Comparison of ENCODE assay signal across 19 cellular contexts in the genomic region with DNA sequence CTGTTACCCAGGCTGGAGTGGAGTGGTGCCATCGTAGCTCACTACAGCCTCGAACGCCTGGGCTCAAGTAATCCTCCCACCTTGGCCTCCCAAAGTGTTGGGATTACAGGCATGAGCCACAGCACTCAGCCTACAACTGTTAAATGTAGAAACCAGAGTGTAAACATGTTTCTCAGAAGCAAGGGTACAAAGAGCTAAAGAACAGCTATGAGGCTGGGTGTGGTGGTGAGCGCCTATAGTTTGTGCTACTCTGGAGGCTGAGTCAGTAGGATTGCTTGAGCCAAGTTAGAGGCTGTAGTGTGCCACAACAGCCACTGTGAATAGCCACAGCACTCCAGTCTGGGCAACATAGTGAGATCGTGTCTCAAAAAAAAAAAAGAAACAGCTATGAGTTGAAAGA.
"Had no signal": no experiment of that assay in that cellular context is flagged by ENCODE, and none has a peak within 500 bp of the region (broad histone marks: within the 10 kb centered on the region; RNA-seq: fewer than 3 reads in every experiment).

No MANE protein-coding gene starts in this region.

- H3K36me3 Mint-ChIP-seq: memory B cell had no signal

- H3K4me1 Mint-ChIP-seq: stimulated activated naive B cell treated with anti-CD40 and anti-IgM and Interleukin-4, amounts not matched to agents 10 μg/mL and 1 μg/mL and 100 μg/mL, for 72 hours had no signal

- H3K27me3 Mint-ChIP-seq: dendritic cell treated with granulocyte-macrophage colony-stimulating factor and Interleukin-4, amounts not matched to agents 40 ng/mL and 50 ng/mL, for 4 days; memory B cell; stimulated activated naive B cell treated with anti-CD40 and anti-IgM and Interleukin-4, amounts not matched to agents 10 μg/mL and 1 μg/mL and 100 μg/mL, for 72 hours; stimulated activated naive CD8-positive, alpha-beta T cell treated with anti-CD3 and anti-CD28 coated beads, Interleukin-15, Interleukin-2, amounts not matched to agents 100 ng/mL and 50 ng/mL, for 24 hours had no signal

- H3K27ac Mint-ChIP-seq: dendritic cell treated with granulocyte-macrophage colony-stimulating factor and Interleukin-4, amounts not matched to agents 40 ng/mL and 50 ng/mL, for 4 days; endodermal cell; memory B cell; nephron progenitor cell; stimulated activated naive B cell treated with anti-CD40 and anti-IgM and Interleukin-4, amounts not matched to agents 10 μg/mL and 1 μg/mL and 100 μg/mL, for 72 hours; stimulated activated naive CD8-positive, alpha-beta T cell treated with anti-CD3 and anti-CD28 coated beads, Interleukin-15, Interleukin-2, amounts not matched to agents 100 ng/mL and 50 ng/mL, for 24 hours had no signal

- DNase-seq: colonic mucosa; effector CD8-positive, alpha-beta T cell; endodermal cell; foreskin keratinocyte; glutamatergic neuron; naive B cell; nephron progenitor cell; occipital lobe; ovary; posterior cingulate gyrus; psoas muscle; right cardiac atrium; stimulated activated CD4-positive, alpha-beta T cell treated with anti-CD3 and anti-CD28 coated beads, Interleukin-15, amount 100 ng/mL, for 24 hours; stimulated activated CD4-positive, alpha-beta T cell treated with anti-CD3 and anti-CD28 coated beads, Interleukin-2, amount 100 ng/mL, for 48 hours; stimulated activated naive B cell treated with anti-CD40 and anti-IgM and Interleukin-4, amounts not matched to agents 10 μg/mL and 1 μg/mL and 100 μg/mL, for 72 hours had no signal

- H3K4me3 Mint-ChIP-seq: dendritic cell treated with granulocyte-macrophage colony-stimulating factor and Interleukin-4, amounts not matched to agents 40 ng/mL and 50 ng/mL, for 4 days; endodermal cell; memory B cell; nephron progenitor cell; stimulated activated naive B cell treated with anti-CD40 and anti-IgM and Interleukin-4, amounts not matched to agents 10 μg/mL and 1 μg/mL and 100 μg/mL, for 72 hours; stimulated activated naive CD8-positive, alpha-beta T cell treated with anti-CD3 and anti-CD28 coated beads, Interleukin-15, Interleukin-2, amounts not matched to agents 100 ng/mL and 50 ng/mL, for 24 hours had no signal

- ATAC-seq: foreskin keratinocyte; left lobe of liver; psoas muscle; right cardiac atrium; stimulated activated naive B cell treated with anti-CD40 and anti-IgM and Interleukin-4, amounts not matched to agents 10 μg/mL and 1 μg/mL and 100 μg/mL, for 72 hours had no signal
